In genomic region chr5:154653418-154653763, GRCh38 we compare ENCODE assay signal across 1 cellular context.
TF ChIP-seq lines count a peak whose summit lies in the region.

No MANE protein-coding gene starts in this region.

TF ChIP-seq in A549, 52 proteins besides CTCF, POLR2A, EP300 and RAD21 (continued from another document):
- no peak for TF ChIP-seq HMGXB4 (CRISPR knock-in tag; IDR thresholded peaks at IDR 0.05; ENCODE audit: borderline replicate concordance)
- TF ChIP-seq ELK1 (IDR thresholded peaks at IDR 0.05; ENCODE audit: low read depth, low read length), result no peak
- TF ChIP-seq, protein P1, sequence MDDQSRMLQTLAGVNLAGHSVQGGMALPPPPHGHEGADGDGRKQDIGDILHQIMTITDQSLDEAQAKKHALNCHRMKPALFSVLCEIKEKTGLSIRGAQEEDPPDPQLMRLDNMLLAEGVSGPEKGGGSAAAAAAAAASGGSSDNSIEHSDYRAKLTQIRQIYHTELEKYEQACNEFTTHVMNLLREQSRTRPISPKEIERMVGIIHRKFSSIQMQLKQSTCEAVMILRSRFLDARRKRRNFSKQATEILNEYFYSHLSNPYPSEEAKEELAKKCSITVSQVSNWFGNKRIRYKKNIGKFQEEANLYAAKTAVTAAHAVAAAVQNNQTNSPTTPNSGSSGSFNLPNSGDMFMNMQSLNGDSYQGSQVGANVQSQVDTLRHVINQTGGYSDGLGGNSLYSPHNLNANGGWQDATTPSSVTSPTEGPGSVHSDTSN (IDR thresholded peaks at IDR 0.05), result no peak
- TF ChIP-seq GATA3 (IDR thresholded peaks at IDR 0.05; ENCODE audit: borderline replicate concordance), result no peak
